ENCODE assay signal across 9 cellular contexts in the genomic region with DNA sequence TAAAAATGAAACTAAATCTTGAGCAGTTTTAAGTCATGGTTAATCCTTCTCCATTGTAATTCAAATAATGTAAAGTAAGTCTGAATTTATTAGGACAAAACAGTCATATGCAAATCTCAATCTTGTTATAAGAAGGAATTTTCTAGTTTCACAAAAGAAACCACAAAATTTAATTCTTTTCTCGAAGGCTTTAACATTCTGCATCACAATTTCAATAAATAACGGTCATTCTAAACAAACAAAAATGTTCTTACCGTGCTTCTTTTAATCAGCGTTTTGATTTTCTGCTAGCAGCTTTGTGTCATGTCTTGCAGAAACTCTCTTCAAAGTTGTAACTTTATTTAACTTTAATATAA. TPM values are rescaled to one million over a fixed set of nuclear protein-coding genes. Genes with fewer than 3 reads are reported as not detected.
DNase-seq lines count a peak whose midpoint lies in the region; ATAC-seq, FAIRE-seq and TF ChIP-seq lines count a peak whose summit lies in the region.
"Had no signal": no experiment of that assay in that cellular context is flagged by ENCODE, and none has a peak within 500 bp of the region (broad histone marks: within the 10 kb centered on the region; RNA-seq: fewer than 3 reads in every experiment).

No MANE protein-coding gene starts in this region.

- no peaks in the 10 kb centered on the region for H3K36me3 Mint-ChIP-seq in astrocyte (ENCODE audit: low read depth, unreplicated experiment)

- peak overlapping the region; percentile 29 to 66 (median 51) for H3K4me3 ChIP-seq in heart right ventricle
- H3K4me3 ChIP-seq in astrocyte (ENCODE audit: insufficient read depth, low read depth, low read length): peak overlapping the region; percentile 60
- peak overlapping the region; percentile 50 for H3K4me3 ChIP-seq in mononuclear cell (ENCODE audit: low read length)
- H3K4me3 ChIP-seq in urinary bladder (ENCODE audit: low read depth, low read length): peak overlapping the region; percentile 57

- H3K4me3 Mint-ChIP-seq in astrocyte (ENCODE audit: unreplicated experiment): no peak overlapping the region

- H3K4me1 ChIP-seq in heart right ventricle (peaks cover 0 to 22% (median 7%) of the 10 kb centered on the region in 9 donors), astrocyte (ENCODE audit: insufficient read depth, low read length) (no peaks in the 10 kb centered on the region), mononuclear cell (ENCODE audit: insufficient read depth, low read length) (peaks cover 14% of the 10 kb centered on the region), urinary bladder (ENCODE audit: insufficient read depth) (no peaks in the 10 kb centered on the region)

- DNase-seq in heart right ventricle (no peak), left ventricle myocardium superior (no peak), astrocyte (ENCODE audit: low read depth) (no peak), NCI-H1436 treated with DMSO at 0.1 percent for 48 hours (lab: John Stamatoyannopoulos, UW) (no peak), NK-92 (lab: John Stamatoyannopoulos, UW; ENCODE audit: unreplicated experiment) (no peak)
- DNase-seq in activated CD8-positive, alpha-beta memory T cell treated with anti-CD3 and anti-CD28 coated beads, Interleukin-2, amount 50 U/mL, for 48 hours: no peak

- no peak overlapping the region for H3K9ac ChIP-seq in astrocyte (ENCODE audit: low read length)

- H3K4me2 ChIP-seq in astrocyte (ENCODE audit: low read length): peak overlapping the region; percentile 83

- H3K27me3 Mint-ChIP-seq in astrocyte (ENCODE audit: low read depth, unreplicated experiment): no peaks in the 10 kb centered on the region

- no peak overlapping the region for H2AFZ ChIP-seq in astrocyte (ENCODE audit: low read depth, low read length)

- TF ChIP-seq CTCF in heart right ventricle (IDR thresholded peaks at IDR 0.05) (no peak), astrocyte (IDR thresholded peaks at IDR 0.05; ENCODE audit: insufficient read depth, low read depth, low read length) (no peak)

- no peaks in the 10 kb centered on the region for H3K27me3 ChIP-seq in heart right ventricle
- H3K27me3 ChIP-seq in astrocyte (ENCODE audit: insufficient read depth, low read length): no peaks in the 10 kb centered on the region
- H3K27me3 ChIP-seq in mononuclear cell (ENCODE audit: insufficient read depth, low read length): no peaks in the 10 kb centered on the region

- H3K4me1 Mint-ChIP-seq in astrocyte (ENCODE audit: low read depth, unreplicated experiment): peaks cover 4% of the 10 kb centered on the region

- H3K27ac Mint-ChIP-seq in astrocyte (ENCODE audit: unreplicated experiment): no peak overlapping the region

- H3K9me3 ChIP-seq in heart right ventricle: peaks cover 0 to 10% (median 2%) of the 10 kb centered on the region in 11 donors
- H3K9me3 ChIP-seq in astrocyte (ENCODE audit: insufficient read depth, low read depth, low read length): no peaks in the 10 kb centered on the region
- H3K9me3 ChIP-seq in mononuclear cell (ENCODE audit: low read depth, low read length): peaks cover 4% of the 10 kb centered on the region

- FAIRE-seq in astrocyte (lab: Jason Lieb, UNC): no peak

- no peaks in the 10 kb centered on the region for H3K79me2 ChIP-seq in astrocyte (ENCODE audit: insufficient read depth, low read length)

- H3K36me3 ChIP-seq in heart right ventricle (no peaks in the 10 kb centered on the region), astrocyte (ENCODE audit: insufficient read depth, low read length) (no peaks in the 10 kb centered on the region), urinary bladder (ENCODE audit: insufficient read depth) (no peaks in the 10 kb centered on the region)

- intact Hi-C loops in heart right ventricle (cut with DNase I) (loop anchor here in 2 of 10 donors (5.0 to 10.0 kb wide), 2 partner anchors 122 to 214 kb away; no protein-coding TSS in a partner anchor), left ventricle myocardium superior (cut with micrococcal nuclease) (no loop called here)

- ATAC-seq in heart right ventricle (no peak), left ventricle myocardium superior (no peak)

- H3K27ac ChIP-seq in heart right ventricle (peak overlapping the region; percentile 67 to 96 (median 87)), astrocyte (ENCODE audit: low read depth, low read length) (peak overlapping the region; percentile 54), urinary bladder (ENCODE audit: low read depth) (peak overlapping the region; percentile 67)

- no peaks in the 10 kb centered on the region for H4K20me1 ChIP-seq in astrocyte (ENCODE audit: insufficient read depth, low read length)

- WGBS in heart right ventricle, 2 donors: 44 to 53% methylated on average over 4 of the region's 4 CpGs
- WGBS in urinary bladder: 43% methylated on average over 4 of the region's 4 CpGs

- H3K9me3 Mint-ChIP-seq in astrocyte (ENCODE audit: unreplicated experiment): no peaks in the 10 kb centered on the region

RNA-seq across cellular contexts. Expression of gene CLEC2B, which starts 0.2 kb away (rescaled TPM):
- total RNA-seq in heart right ventricle (10 to 100 TPM in 1 of 10 donors, 1 to 10 TPM in 9; 2.6 to 13.9 (median 3.8) TPM), left ventricle myocardium superior (3.7 TPM), astrocyte (not detected in 2 replicates), mononuclear cell (248 TPM), urinary bladder (20.4 TPM)
- polyA plus RNA-seq in heart right ventricle (10 to 100 TPM in 1 of 2 donors, 1 to 10 TPM in 1; 4.6 to 10.3 TPM), urinary bladder (9.3 TPM)

RNA-seq across cellular contexts. Expression of gene KLRF2, which starts 12.4 kb away (rescaled TPM):
- total RNA-seq in heart right ventricle: not detected
- polyA plus RNA-seq in heart right ventricle: not detected
- total RNA-seq in left ventricle myocardium superior: not detected
- total RNA-seq in astrocyte: not detected in 2 replicates
- total RNA-seq in mononuclear cell: not detected
- not detected for total RNA-seq in urinary bladder
- not detected for polyA plus RNA-seq in urinary bladder
- total RNA-seq: RPMI7951 had no signal

RNA-seq across cellular contexts. Expression of gene KLRF1, which starts 41.6 kb away (rescaled TPM):
- 1 to 10 TPM in 1 of 10 donors, under 1 TPM in 3, not detected in 6; 0.19 to 1.8 (median 0.40) TPM for total RNA-seq in heart right ventricle
- 1 to 10 TPM in 1 of 2 donors, under 1 TPM in 1; 0.19 to 2.3 TPM for polyA plus RNA-seq in heart right ventricle
- total RNA-seq in left ventricle myocardium superior: 0.55 TPM
- not detected in 2 replicates for total RNA-seq in astrocyte
- 27.0 TPM for total RNA-seq in mononuclear cell
- total RNA-seq in urinary bladder: 1.5 TPM
- polyA plus RNA-seq in urinary bladder: 0.34 TPM
- total RNA-seq: RPMI7951 had no signal

Comparison
In these comparisons a context has a peak if more than half of its experiments do, and no peak if none do; other contexts are left out.
1. RNA of gene CLEC2B, which starts 0.2 kb away (total RNA-seq): 248 TPM in mononuclear cell (single experiment); 20.4 TPM in urinary bladder (single experiment), 2.6 to 13.9 TPM in heart right ventricle, 3.7 TPM in left ventricle myocardium superior (single experiment) and not detected in astrocyte; every median in the first group is over 10 times any median in the second.
2. Peak in every context shown above with its lines, with median percentiles within 50 percentile points of each other: H3K27ac ChIP-seq and H3K4me3 ChIP-seq.